ENCODE assay signal across 30 cellular contexts in genomic region chr17:55414983-55415382, GRCh38. TPM values are rescaled to one million over a fixed set of nuclear protein-coding genes. Genes with fewer than 3 reads are reported as not detected.
DNase-seq lines count a peak whose midpoint lies in the region; ATAC-seq, FAIRE-seq and TF ChIP-seq lines count a peak whose summit lies in the region.
"Had no signal": no experiment of that assay in that cellular context is flagged by ENCODE, and none has a peak within 500 bp of the region (broad histone marks: within the 10 kb centered on the region; RNA-seq: fewer than 3 reads in every experiment).

No MANE protein-coding gene starts in this region.

- H3K4me1 ChIP-seq in HepG2 (ENCODE audit: insufficient read depth, low read length), result peaks cover 100% of the 10 kb centered on the region
- peaks cover 0 to 10% (median under 1%) of the 10 kb centered on the region in 4 donors for H3K4me1 ChIP-seq in right lobe of liver
- H3K4me1 ChIP-seq: SJCRH30 had no signal

- no peak overlapping the region for H3K4me3 ChIP-seq in HepG2 (replicated peaks in 1 of 3; ENCODE audit: insufficient read depth in 1 of 3, low read depth in 2 of 3, low read length in 3 of 3)
- H3K4me3 ChIP-seq in right lobe of liver, result no peak overlapping the region
- H3K4me3 ChIP-seq: BLaER1 treated with 17β-estradiol and CSF1 and Interleukin-3, amounts not matched to agents 10 nM and 100 nM; gastrocnemius medialis; ovary; SJCRH30; smooth muscle cell; stomach; tibial nerve had no signal

- TF ChIP-seq CTCF in HepG2 (CRISPR knock-in tag; IDR thresholded peaks at IDR 0.05), result no peak
- no peak for TF ChIP-seq CTCF in right lobe of liver (IDR thresholded peaks at IDR 0.05)

- no peak overlapping the region for H2AFZ ChIP-seq in HepG2 (ENCODE audit: low read length)

- no peak for TF ChIP-seq EP300 in HepG2 (IDR thresholded peaks at IDR 0.05; ENCODE audit: low read depth in 2 of 2, low read length in 2 of 2)
- TF ChIP-seq EP300 in HepG2 (CRISPR knock-in tag; IDR thresholded peaks at IDR 0.05; ENCODE audit: borderline replicate concordance), result no peak

- H3K27ac ChIP-seq in HepG2 (ENCODE audit: extremely low read length, insufficient read depth, low read length) (no peak overlapping the region), right lobe of liver (no peak overlapping the region)
- H3K27ac ChIP-seq: BLaER1 treated with 17β-estradiol and CSF1 and Interleukin-3, amounts not matched to agents 10 nM and 100 nM; brain microvascular endothelial cell; gastrocnemius medialis; ovary; SJCRH30; stomach; tibial nerve; WERI-Rb-1 had no signal

- H4K20me1 ChIP-seq in HepG2 (ENCODE audit: insufficient read depth, low read length), result no peaks in the 10 kb centered on the region

- DNase-seq in HepG2 (ENCODE audit: low spot score) (no peak), right lobe of liver (no peak), NCI-H82 treated with DMSO at 0.1 percent for 48 hours (lab: John Stamatoyannopoulos, UW; ENCODE audit: unreplicated experiment) (peak; percentile 84), left kidney (ENCODE audit: low read depth, low spot score) (peak; percentile 11), HuH-7.5 (ENCODE audit: low spot score) (no peak)
- DNase-seq in stimulated activated naive CD4-positive, alpha-beta T cell treated with Interleukin-2 at 50 U/mL for 16 hours (lab: John Stamatoyannopoulos, UW), result no peak
- DNase-seq: activated CD4-positive, alpha-beta T cell treated with anti-CD3 and anti-CD28 coated beads for 4 hours; activated naive CD4-positive, alpha-beta T cell; amygdala; brain microvascular endothelial cell; COR-L47; DMS79; gastrocnemius medialis; H7; hippocampal formation; NCI-H1417 treated with DMSO at 0.1 percent for 48 hours; NCI-H2081 treated with DMSO at 0.1 percent for 48 hours; NCI-H345; NCI-H774; ovary; SJCRH30; stomach; SW 1271; T-helper 9 cell; WERI-Rb-1 had no signal

- FAIRE-seq in HepG2 (lab: Jason Lieb, UNC), result no peak
- FAIRE-seq: G401.6 had no signal

- no peak for TF ChIP-seq POLR2A in HepG2 (IDR thresholded peaks at IDR 0.05; ENCODE audit: insufficient read depth in 1 of 2, low read depth in 2 of 2, low read length in 2 of 2)
- TF ChIP-seq POLR2A in right lobe of liver (IDR thresholded peaks at IDR 0.05), result no peak

- intact Hi-C loops in HepG2 (cut with micrococcal nuclease; ENCODE audit: unreplicated experiment) (no loop called here), right lobe of liver (cut with DNase I) (no loop called here)

- H3K9me3 ChIP-seq in HepG2 (ENCODE audit: low read length) (no peaks in the 10 kb centered on the region), right lobe of liver (no peaks in the 10 kb centered on the region)
- H3K9me3 ChIP-seq: gastrocnemius medialis, ovary, stomach, tibial nerve had no signal

- in situ Hi-C loops in HepG2 (cut with HindIII; ENCODE audit: extremely low pct_ligation_motif_present, low pct_unique_long_range_greater_than_20kb), result no loop called here

- CTCF ChIA-PET in HepG2 (lab: Yijun Ruan, JAX; ENCODE audit: low intra/inter-chr PET ratio, low total read pairs), result no interaction called here

- H3K36me3 ChIP-seq in HepG2 (replicated peaks in 1 of 2; ENCODE audit: control insufficient read depth in 1 of 2, insufficient read depth in 2 of 2, low read length in 2 of 2), result peaks cover 16 to 74% of the 10 kb centered on the region in 2 experiments
- H3K36me3 ChIP-seq in right lobe of liver, result peaks cover 0 to 11% (median 4%) of the 10 kb centered on the region in 4 donors
- H3K36me3 ChIP-seq: brain microvascular endothelial cell, ovary had no signal

- no peak for ATAC-seq in HepG2
- no peak for ATAC-seq in right lobe of liver
- ATAC-seq in HG02759 (IDR thresholded peaks at IDR 0.05; ENCODE audit: unreplicated experiment), result no peak
- ATAC-seq: gastrocnemius medialis had no signal

- no TSS peak for BruUV-seq in HepG2 (replicated peaks; lab: Mats Ljungman, UMichigan)

- H3K27me3 ChIP-seq in HepG2 (ENCODE audit: control insufficient read depth in 1 of 2, insufficient read depth in 2 of 2, low read length in 2 of 2), result no peaks in the 10 kb centered on the region
- H3K27me3 ChIP-seq in right lobe of liver, result no peaks in the 10 kb centered on the region
- H3K27me3 ChIP-seq: BLaER1 treated with 17β-estradiol and CSF1 and Interleukin-3, amounts not matched to agents 10 nM and 100 nM; brain microvascular endothelial cell; gastrocnemius medialis; ovary; SJCRH30; stomach; tibial nerve had no signal

- H3K9ac ChIP-seq in HepG2 (ENCODE audit: insufficient read depth, low read depth, low read length), result no peak overlapping the region
- H3K9ac ChIP-seq: BLaER1 treated with 17β-estradiol and CSF1 and Interleukin-3, amounts not matched to agents 10 nM and 100 nM had no signal

- WGBS in HepG2 (ENCODE audit: low lambda C conversion rate), result 94% methylated on average over 4 of the region's 4 CpGs
- 84% methylated on average over 2 of the region's 4 CpGs for WGBS in right lobe of liver (ENCODE audit: insufficient coverage, low coverage, low lambda C conversion rate, missing lambda C conversion rate)

- peaks cover 79% of the 10 kb centered on the region for H3K79me2 ChIP-seq in HepG2 (ENCODE audit: insufficient read depth, low read length)

- TF ChIP-seq RAD21 in HepG2 (CRISPR knock-in tag; IDR thresholded peaks at IDR 0.05), result no peak

- POLR2A ChIA-PET in HepG2 (lab: Yijun Ruan, JAX), result no interaction called here

- peak overlapping the region; percentile 30 for H3K4me2 ChIP-seq in HepG2 (ENCODE audit: low read depth, low read length)
- H3K4me2 ChIP-seq: BLaER1 treated with 17β-estradiol and CSF1 and Interleukin-3, amounts not matched to agents 10 nM and 100 nM; smooth muscle cell had no signal

TF ChIP-seq in HepG2, 621 proteins besides CTCF, POLR2A, EP300 and RAD21 (continues in another document):
- peak; percentile 50; the same call in 1 of the 2 replicates for TF ChIP-seq POLR2G (IDR thresholded peaks at IDR 0.05; ENCODE audit: low read depth, low read length)
- no peak for TF ChIP-seq ZFP91 (CRISPR knock-in tag; IDR thresholded peaks at IDR 0.05; ENCODE audit: borderline replicate concordance)
- no peak for TF ChIP-seq IKZF5 (CRISPR knock-in tag; IDR thresholded peaks at IDR 0.05)
- TF ChIP-seq ZNF331 (CRISPR knock-in tag; IDR thresholded peaks at IDR 0.05), result no peak
- TF ChIP-seq YEATS4 (CRISPR knock-in tag; IDR thresholded peaks at IDR 0.05; ENCODE audit: borderline replicate concordance), result 0 out of 2 replicates have a peak, but pooled peaks have one; percentile 12

RNA-seq across cellular contexts. Expression of gene MMD, which starts 6.7 kb away (rescaled TPM):
- total RNA-seq in HepG2 (2016; rRNA removed; fragmentation: Illumina TruSeq; extraction: Trizol) (121 and 137 TPM in 2 replicates), right lobe of liver (10 to 100 TPM in 4 of 6 experiments, 1 to 10 TPM in 2; 2.8 to 17.2 (median 12.4) TPM)
- 99.7 and 114 TPM in 2 replicates for total RNA-seq in HepG2 (2016; cell fraction: cytosol; rRNA removed; fragmentation: Illumina TruSeq; extraction: Trizol; ENCODE audit: low read depth)
- 116 and 133 TPM in 2 replicates for total RNA-seq in HepG2 (2016; cell fraction: insoluble cytoplasmic fraction; rRNA removed; fragmentation: Illumina TruSeq; extraction: Trizol)
- total RNA-seq in HepG2 (2016; cell fraction: membrane; rRNA removed; fragmentation: Illumina TruSeq; extraction: Trizol), result 235 and 252 TPM in 2 replicates
- 88.1 and 105 TPM in 2 replicates for total RNA-seq in HepG2 (2016; cell fraction: nucleus; rRNA removed; fragmentation: Illumina TruSeq; extraction: Trizol)
- polyA plus RNA-seq in HepG2 (2011; rRNA removed), result 183 and 225 TPM in 2 replicates
- polyA plus RNA-seq in HepG2 (2011; cell fraction: cytosol; rRNA removed), result 146 and 162 TPM in 2 replicates
- polyA plus RNA-seq in HepG2 (2011; cell fraction: nucleus; rRNA removed), result 117 and 147 TPM in 2 replicates
- 189 and 194 TPM in 2 replicates for polyA plus RNA-seq in HepG2 (2012)
- 146 and 160 TPM in 2 replicates for polyA plus RNA-seq in HepG2 (2016; cell fraction: cytosol; fragmentation: Illumina TruSeq; extraction: Trizol; ENCODE audit: low read depth)
- 156 and 164 TPM in 2 replicates for polyA plus RNA-seq in HepG2 (2016; cell fraction: insoluble cytoplasmic fraction; fragmentation: Illumina TruSeq; extraction: Trizol; ENCODE audit: low read depth)
- 231 and 245 TPM in 2 replicates for polyA plus RNA-seq in HepG2 (2016; cell fraction: membrane; fragmentation: Illumina TruSeq; extraction: Trizol; ENCODE audit: low read depth)
- polyA plus RNA-seq in HepG2 (2016; cell fraction: nucleus; fragmentation: Illumina TruSeq; extraction: Trizol; ENCODE audit: insufficient read depth, low read depth), result 151 and 156 TPM in 2 replicates
- 4.3 and 244 TPM in 2 replicates for polyA minus RNA-seq in HepG2 (2011; rRNA and poly(A)+ RNA removed; ENCODE audit: low replicate concordance)
- 111 and 112 TPM in 2 replicates for polyA minus RNA-seq in HepG2 (2011; cell fraction: cytosol; rRNA and poly(A)+ RNA removed)
- 154 and 170 TPM in 2 replicates for polyA minus RNA-seq in HepG2 (2011; cell fraction: nucleus; rRNA and poly(A)+ RNA removed)

Comparison
In these comparisons a context has a peak if more than half of its experiments do, and no peak if none do; other contexts are left out.
1. DNase-seq: peak in NCI-H82 treated with DMSO at 0.1 percent for 48 hours (single experiment) and left kidney (single experiment); none in HepG2 (single experiment), right lobe of liver (0 of 3), HuH-7.5 (single experiment) and stimulated activated naive CD4-positive, alpha-beta T cell treated with Interleukin-2 at 50 U/mL for 16 hours (single experiment).